16 cellular contexts compared by ENCODE assay signal in genomic region chr1:155202731-155203515, GRCh38. TPM values are rescaled to one million over a fixed set of nuclear protein-coding genes. Genes with fewer than 3 reads are reported as not detected.
DNase-seq lines count a peak whose midpoint lies in the region; ATAC-seq, FAIRE-seq and TF ChIP-seq lines count a peak whose summit lies in the region.
"Had no signal": no experiment of that assay in that cellular context is flagged by ENCODE, and none has a peak within 500 bp of the region (broad histone marks: within the 10 kb centered on the region; RNA-seq: fewer than 3 reads in every experiment).

No MANE protein-coding gene starts in this region.

- H3K36me3 ChIP-seq in H7 (replicated peaks; ENCODE audit: control insufficient read depth, insufficient read depth, low read length) (peaks cover 38% of the 10 kb centered on the region), bronchial epithelial cell (ENCODE audit: control insufficient read depth, insufficient read depth, low read length) (peaks cover 6% of the 10 kb centered on the region)
- H3K36me3 ChIP-seq: SJCRH30 had no signal

- H3K27me3 ChIP-seq in H7 (ENCODE audit: control insufficient read depth, insufficient read depth, low read length) (no peaks in the 10 kb centered on the region), bronchial epithelial cell (ENCODE audit: control insufficient read depth, insufficient read depth, low read length) (no peaks in the 10 kb centered on the region)
- H3K27me3 ChIP-seq: BE2C, SJCRH30 had no signal

- H3K4me1 Mint-ChIP-seq in T-helper 2 cell treated with Interferon-gamma antibody and Interleukin-4, amounts not matched to agents 5 μg/mL and 100 μg/mL, for 36 hours (ENCODE audit: low read depth): peaks cover 10% of the 10 kb centered on the region
- H3K4me1 Mint-ChIP-seq in neural crest cell: peaks cover 48% of the 10 kb centered on the region
- H3K4me1 Mint-ChIP-seq in activated CD8-positive, alpha-beta memory T cell treated with anti-CD3 and anti-CD28 coated beads, Interleukin-2, amount 10 ng/mL, durations not matched to agents 7 days and 5 days: peaks cover 13% of the 10 kb centered on the region

- H3K27ac Mint-ChIP-seq in T-helper 2 cell treated with Interferon-gamma antibody and Interleukin-4, amounts not matched to agents 5 μg/mL and 100 μg/mL, for 36 hours: peak overlapping the region; percentile 51
- H3K27ac Mint-ChIP-seq in neural crest cell (ENCODE audit: unreplicated experiment): peak overlapping the region; percentile 62
- H3K27ac Mint-ChIP-seq in activated CD8-positive, alpha-beta memory T cell treated with anti-CD3 and anti-CD28 coated beads, Interleukin-2, amount 10 ng/mL, durations not matched to agents 7 days and 5 days: no peak overlapping the region

- CTCF ChIA-PET in activated CD8-positive, alpha-beta memory T cell treated with anti-CD3 and anti-CD28 coated beads, Interleukin-2, amount 10 ng/mL, durations not matched to agents 7 days and 5 days (lab: Charles Lee): interaction anchor here (1.2 to 2.5 kb wide), 4 partner anchors 9 to 35 kb away, joined by 3 to 14 read pairs (median 4); no protein-coding TSS in a partner anchor

- H3K36me3 Mint-ChIP-seq in T-helper 2 cell treated with Interferon-gamma antibody and Interleukin-4, amounts not matched to agents 5 μg/mL and 100 μg/mL, for 36 hours (ENCODE audit: low read depth): no peaks in the 10 kb centered on the region
- peaks cover 32% of the 10 kb centered on the region for H3K36me3 Mint-ChIP-seq in neural crest cell (ENCODE audit: low read depth)
- H3K36me3 Mint-ChIP-seq in activated CD8-positive, alpha-beta memory T cell treated with anti-CD3 and anti-CD28 coated beads, Interleukin-2, amount 10 ng/mL, durations not matched to agents 7 days and 5 days: no peaks in the 10 kb centered on the region

- TF ChIP-seq CTCF in bronchial epithelial cell (IDR thresholded peaks at IDR 0.05; ENCODE audit: insufficient read depth, low read length, severe bottlenecking): no peak
- no peak for TF ChIP-seq CTCF in neural crest cell (conservative IDR thresholded peaks at IDR 0.05)

- no peak overlapping the region for H3K4me3 Mint-ChIP-seq in T-helper 2 cell treated with Interferon-gamma antibody and Interleukin-4, amounts not matched to agents 5 μg/mL and 100 μg/mL, for 36 hours
- H3K4me3 Mint-ChIP-seq in neural crest cell: peak overlapping the region; percentile 83
- no peak overlapping the region for H3K4me3 Mint-ChIP-seq in activated CD8-positive, alpha-beta memory T cell treated with anti-CD3 and anti-CD28 coated beads, Interleukin-2, amount 10 ng/mL, durations not matched to agents 7 days and 5 days
- H3K4me3 Mint-ChIP-seq: CD4-positive, alpha-beta memory T cell had no signal

- no peaks in the 10 kb centered on the region for H3K9me3 Mint-ChIP-seq in T-helper 2 cell treated with Interferon-gamma antibody and Interleukin-4, amounts not matched to agents 5 μg/mL and 100 μg/mL, for 36 hours
- H3K9me3 Mint-ChIP-seq in neural crest cell: no peaks in the 10 kb centered on the region
- no peaks in the 10 kb centered on the region for H3K9me3 Mint-ChIP-seq in activated CD8-positive, alpha-beta memory T cell treated with anti-CD3 and anti-CD28 coated beads, Interleukin-2, amount 10 ng/mL, durations not matched to agents 7 days and 5 days (ENCODE audit: low read depth)
- H3K9me3 Mint-ChIP-seq: CD4-positive, alpha-beta memory T cell had no signal

- FAIRE-seq in bronchial epithelial cell (lab: Jason Lieb, UNC): peak; percentile 83

- H3K4me3 ChIP-seq in H7 (ENCODE audit: insufficient read depth, low read depth, low read length): no peak overlapping the region
- H3K4me3 ChIP-seq in bronchial epithelial cell (ENCODE audit: low read depth, low read length): no peak overlapping the region
- H3K4me3 ChIP-seq: SJCRH30 had no signal

- DNase-seq in T-helper 2 cell treated with Interferon-gamma antibody and Interleukin-4, amounts not matched to agents 5 μg/mL and 100 μg/mL, for 36 hours (ENCODE audit: low spot score): no peak
- DNase-seq in T-helper 2 cell: no peak
- peak; percentile 27 for DNase-seq in H7
- no peak for DNase-seq in bronchial epithelial cell (ENCODE audit: low read depth)
- DNase-seq in neural crest cell (ENCODE audit: low read depth, low spot score): no peak
- no peak for DNase-seq in activated CD8-positive, alpha-beta memory T cell treated with anti-CD3 and anti-CD28 coated beads, Interleukin-2, amount 10 ng/mL, durations not matched to agents 7 days and 5 days
- DNase-seq: BE2C, Calu3, NCI-H146, NCI-H2081, NCI-H748 treated with DMSO at 0.1 percent for 48 hours, RPMI8226, SJCRH30 had no signal

- ATAC-seq in HG02759 (IDR thresholded peaks at IDR 0.05; ENCODE audit: unreplicated experiment): no peak
- no peak for ATAC-seq in activated CD8-positive, alpha-beta memory T cell treated with anti-CD3 and anti-CD28 coated beads, Interleukin-2, amount 10 ng/mL, durations not matched to agents 7 days and 5 days
- no peak for ATAC-seq in GM19395 (IDR thresholded peaks at IDR 0.05; ENCODE audit: unreplicated experiment)

- H3K27me3 Mint-ChIP-seq in T-helper 2 cell treated with Interferon-gamma antibody and Interleukin-4, amounts not matched to agents 5 μg/mL and 100 μg/mL, for 36 hours (ENCODE audit: low read depth): no peaks in the 10 kb centered on the region
- peaks cover 27% of the 10 kb centered on the region for H3K27me3 Mint-ChIP-seq in neural crest cell (ENCODE audit: low read depth)
- H3K27me3 Mint-ChIP-seq in activated CD8-positive, alpha-beta memory T cell treated with anti-CD3 and anti-CD28 coated beads, Interleukin-2, amount 10 ng/mL, durations not matched to agents 7 days and 5 days: no peaks in the 10 kb centered on the region
- H3K27me3 Mint-ChIP-seq: CD4-positive, alpha-beta memory T cell had no signal

RNA-seq across cellular contexts. Expression of gene THBS3, which starts 4.8 kb away (rescaled TPM):
- total RNA-seq in H7 (2014; rRNA removed; shearing (Covaris generic)): 14.9 and 21.5 TPM in 2 replicates
- total RNA-seq in bronchial epithelial cell: 16.3 and 19.6 TPM in 2 replicates
- total RNA-seq in neural crest cell: 21.4 TPM in 2 replicates
- 10 to 100 TPM; 14.3 to 23.5 TPM for total RNA-seq in activated CD8-positive, alpha-beta memory T cell treated with anti-CD3 and anti-CD28 coated beads, Interleukin-2, amount 10 ng/mL, durations not matched to agents 7 days and 5 days

RNA-seq across cellular contexts. Expression of gene MTX1, which starts 5.6 kb away (rescaled TPM):
- 180 and 221 TPM in 2 replicates for total RNA-seq in H7 (2014; rRNA removed; shearing (Covaris generic))
- total RNA-seq in bronchial epithelial cell (48.4 and 49.5 TPM in 2 replicates), neural crest cell (36.0 and 38.3 TPM in 2 replicates)
- 10 to 100 TPM; 39.0 to 48.6 TPM for total RNA-seq in activated CD8-positive, alpha-beta memory T cell treated with anti-CD3 and anti-CD28 coated beads, Interleukin-2, amount 10 ng/mL, durations not matched to agents 7 days and 5 days

RNA-seq across cellular contexts. Expression of gene TRIM46, which starts 29.3 kb away (rescaled TPM):
- 9.9 and 11.1 TPM in 2 replicates for total RNA-seq in H7 (2014; rRNA removed; shearing (Covaris generic))
- 0.26 and 0.64 TPM in 2 replicates for total RNA-seq in bronchial epithelial cell
- 9.8 and 10.0 TPM in 2 replicates for total RNA-seq in neural crest cell
- 10 to 100 TPM; 11.2 to 16.1 TPM for total RNA-seq in activated CD8-positive, alpha-beta memory T cell treated with anti-CD3 and anti-CD28 coated beads, Interleukin-2, amount 10 ng/mL, durations not matched to agents 7 days and 5 days

RNA-seq across cellular contexts. Expression of gene KRTCAP2, which starts 29.8 kb away (rescaled TPM):
- total RNA-seq in H7 (2014; rRNA removed; shearing (Covaris generic)): 165 and 204 TPM in 2 replicates
- total RNA-seq in bronchial epithelial cell (76.3 and 133 TPM in 2 replicates), neural crest cell (125 and 152 TPM in 2 replicates)
- total RNA-seq in activated CD8-positive, alpha-beta memory T cell treated with anti-CD3 and anti-CD28 coated beads, Interleukin-2, amount 10 ng/mL, durations not matched to agents 7 days and 5 days: 100 to 1,000 TPM; 166 to 177 TPM

RNA-seq across cellular contexts. Expression of gene ENTREP3, which starts 52.4 kb away (rescaled TPM):
- total RNA-seq in H7 (2014; rRNA removed; shearing (Covaris generic)): 9.4 and 14.7 TPM in 2 replicates
- 3.2 and 3.7 TPM in 2 replicates for total RNA-seq in bronchial epithelial cell
- total RNA-seq in neural crest cell: 93.1 and 94.3 TPM in 2 replicates
- 10 to 100 TPM; 30.7 to 32.3 TPM for total RNA-seq in activated CD8-positive, alpha-beta memory T cell treated with anti-CD3 and anti-CD28 coated beads, Interleukin-2, amount 10 ng/mL, durations not matched to agents 7 days and 5 days
